In genomic region chr4:111941957-111942356, GRCh38 we compare ENCODE assay signal across 23 cellular contexts.
DNase-seq lines count a peak whose midpoint lies in the region; ATAC-seq, FAIRE-seq and TF ChIP-seq lines count a peak whose summit lies in the region.
"Had no signal": no experiment of that assay in that cellular context is flagged by ENCODE, and none has a peak within 500 bp of the region (broad histone marks: within the 10 kb centered on the region; RNA-seq: fewer than 3 reads in every experiment).

No MANE protein-coding gene starts in this region.

- no peak overlapping the region for H2AK5ac ChIP-seq in mesendoderm (ENCODE audit: low read length)

- H3K4me1 Mint-ChIP-seq in stimulated activated effector memory CD8-positive, alpha-beta T cell treated with anti-CD3 and anti-CD28 coated beads, Interleukin-12 subunit alpha, Interleukin-12 subunit beta, amount 100 ng/mL, for 72 hours: no peaks in the 10 kb centered on the region
- H3K4me1 Mint-ChIP-seq: B cell had no signal

- no peaks in the 10 kb centered on the region for H3K4me1 ChIP-seq in mesendoderm (ENCODE audit: control insufficient read depth, low read depth, low read length)
- H3K4me1 ChIP-seq: A549, Caco-2 had no signal

- no peak overlapping the region for H4K8ac ChIP-seq in mesendoderm (ENCODE audit: low read depth, low read length)

- H3K4me2 ChIP-seq in mesendoderm (ENCODE audit: low read length): no peak overlapping the region
- H3K4me2 ChIP-seq: A549; BLaER1 treated with 17β-estradiol and CSF1 and Interleukin-3, amounts not matched to agents 10 nM and 100 nM had no signal

- H3K36me3 ChIP-seq in mesendoderm (ENCODE audit: control insufficient read depth, insufficient read depth, low read length): no peaks in the 10 kb centered on the region
- H3K36me3 ChIP-seq: BLaER1 treated with 17β-estradiol and CSF1 and Interleukin-3, amounts not matched to agents 10 nM and 100 nM had no signal

- DNase-seq in DMS53 (lab: John Stamatoyannopoulos, UW) (peak; percentile 2), DMS53 treated with DMSO at 0.1 percent for 48 hours (lab: John Stamatoyannopoulos, UW; ENCODE audit: unreplicated experiment) (no peak), NCI-H82 (lab: John Stamatoyannopoulos, UW) (peak; percentile 60), NCI-H82 treated with DMSO at 0.1 percent for 48 hours (lab: John Stamatoyannopoulos, UW; ENCODE audit: unreplicated experiment) (no peak), mesendoderm (peak; percentile 79), GM12891 (ENCODE audit: insufficient read length, low spot score) (no peak)
- DNase-seq in stimulated activated effector memory CD8-positive, alpha-beta T cell treated with anti-CD3 and anti-CD28 coated beads, Interleukin-12 subunit alpha, Interleukin-12 subunit beta, amount 100 ng/mL, for 72 hours (ENCODE audit: low spot score in 2 of 2): no peak
- DNase-seq: AML-193; Caco-2; Calu3; CD4-positive, alpha-beta T cell; CD8-positive, alpha-beta T cell; DMS79 treated with DMSO at 0.1 percent for 48 hours; GF-D8 had no signal

- H3K9ac ChIP-seq in mesendoderm (ENCODE audit: low read length): no peak overlapping the region
- H3K9ac ChIP-seq: BLaER1 treated with 17β-estradiol and CSF1 and Interleukin-3, amounts not matched to agents 10 nM and 100 nM had no signal

- H3K36me3 Mint-ChIP-seq in stimulated activated effector memory CD8-positive, alpha-beta T cell treated with anti-CD3 and anti-CD28 coated beads, Interleukin-12 subunit alpha, Interleukin-12 subunit beta, amount 100 ng/mL, for 72 hours: no peaks in the 10 kb centered on the region
- H3K36me3 Mint-ChIP-seq: CD8-positive, alpha-beta T cell had no signal

- no peak for FAIRE-seq in GM12891 (lab: Jason Lieb, UNC)
- FAIRE-seq: A549, D721Med, GM12892, GM18507, GM19239 had no signal

- H3K27ac ChIP-seq in mesendoderm (ENCODE audit: low read depth, low read length): no peak overlapping the region
- H3K27ac ChIP-seq: 22Rv1; A549; BLaER1 treated with 17β-estradiol and CSF1 and Interleukin-3, amounts not matched to agents 10 nM and 100 nM; C4-2B had no signal

- no peak overlapping the region for H2BK5ac ChIP-seq in mesendoderm (ENCODE audit: low read length)

- no CpG with 5 or more reads among the region's 1 CpG for WGBS in mesendoderm (ENCODE audit: extremely low coverage, insufficient coverage, low lambda C conversion rate)

- H4K5ac ChIP-seq in mesendoderm (ENCODE audit: low read length): no peak overlapping the region

- no peak overlapping the region for H3K18ac ChIP-seq in mesendoderm (ENCODE audit: low read length)

- no peaks in the 10 kb centered on the region for H3K9me3 Mint-ChIP-seq in stimulated activated effector memory CD8-positive, alpha-beta T cell treated with anti-CD3 and anti-CD28 coated beads, Interleukin-12 subunit alpha, Interleukin-12 subunit beta, amount 100 ng/mL, for 72 hours
- H3K9me3 Mint-ChIP-seq: CD4-positive, alpha-beta T cell; CD8-positive, alpha-beta T cell had no signal

- no peak overlapping the region for H3K4me3 ChIP-seq in mesendoderm (ENCODE audit: low read length)
- H3K4me3 ChIP-seq: A549; BLaER1 treated with 17β-estradiol and CSF1 and Interleukin-3, amounts not matched to agents 10 nM and 100 nM had no signal

- no peak overlapping the region for H2BK15ac ChIP-seq in mesendoderm (replicated peaks; ENCODE audit: low read depth)

- TF ChIP-seq POLR2A in GM12891 (IDR thresholded peaks at IDR 0.05; ENCODE audit: low read depth, low read length): no peak

- H3K27me3 ChIP-seq in mesendoderm (ENCODE audit: insufficient read depth, low read length, poor library complexity): no peaks in the 10 kb centered on the region
- H3K27me3 ChIP-seq: BLaER1 treated with 17β-estradiol and CSF1 and Interleukin-3, amounts not matched to agents 10 nM and 100 nM had no signal

- no peaks in the 10 kb centered on the region for H3K79me1 ChIP-seq in mesendoderm (ENCODE audit: low read length)

- H2BK120ac ChIP-seq in mesendoderm (ENCODE audit: low read depth, low read length): no peak overlapping the region

- H3K23ac ChIP-seq in mesendoderm (ENCODE audit: low read length): no peak overlapping the region

- H3K4me3 Mint-ChIP-seq in stimulated activated effector memory CD8-positive, alpha-beta T cell treated with anti-CD3 and anti-CD28 coated beads, Interleukin-12 subunit alpha, Interleukin-12 subunit beta, amount 100 ng/mL, for 72 hours: no peak overlapping the region
- H3K4me3 Mint-ChIP-seq: B cell; CD4-positive, alpha-beta T cell; CD8-positive, alpha-beta T cell had no signal

- H3K56ac ChIP-seq in mesendoderm (ENCODE audit: low read length): no peak overlapping the region

- ATAC-seq in stimulated activated effector memory CD8-positive, alpha-beta T cell treated with anti-CD3 and anti-CD28 coated beads, Interleukin-12 subunit alpha, Interleukin-12 subunit beta, amount 100 ng/mL, for 72 hours: no peak
- ATAC-seq: A549; CD8-positive, alpha-beta T cell had no signal

- no peaks in the 10 kb centered on the region for H3K79me2 ChIP-seq in mesendoderm (ENCODE audit: control insufficient read depth, insufficient read depth, low read length)

- no peak overlapping the region for H3K4ac ChIP-seq in mesendoderm (ENCODE audit: low read depth, low read length)

- H3K27ac Mint-ChIP-seq in stimulated activated effector memory CD8-positive, alpha-beta T cell treated with anti-CD3 and anti-CD28 coated beads, Interleukin-12 subunit alpha, Interleukin-12 subunit beta, amount 100 ng/mL, for 72 hours: no peak overlapping the region
- H3K27ac Mint-ChIP-seq: B cell; CD4-positive, alpha-beta T cell; CD8-positive, alpha-beta T cell had no signal

TF ChIP-seq in GM12891, 5 proteins besides CTCF, POLR2A, EP300 and RAD21:
- TF ChIP-seq POLR2AphosphoS5 (IDR thresholded peaks at IDR 0.05; ENCODE audit: low read depth, low read length): no peak
- TF ChIP-seq TAF1 (IDR thresholded peaks at IDR 0.05; ENCODE audit: low read depth, low read length): no peak
- no peak for TF ChIP-seq PAX5 (IDR thresholded peaks at IDR 0.05; ENCODE audit: insufficient read depth, low read length, severe bottlenecking)
- no peak for TF ChIP-seq POU2F2 (IDR thresholded peaks at IDR 0.05; ENCODE audit: low read depth, low read length)
- TF ChIP-seq SPI1 (IDR thresholded peaks at IDR 0.05; ENCODE audit: low read depth, low read length): no peak

Comparison
In these comparisons a context has a peak if more than half of its experiments do, and no peak if none do; other contexts are left out.
1. DNase-seq: peak in DMS53 (single experiment), NCI-H82 (single experiment) and mesendoderm (single experiment); none in DMS53 treated with DMSO at 0.1 percent for 48 hours (single experiment), NCI-H82 treated with DMSO at 0.1 percent for 48 hours (single experiment), GM12891 (single experiment) and stimulated activated effector memory CD8-positive, alpha-beta T cell treated with anti-CD3 and anti-CD28 coated beads, Interleukin-12 subunit alpha, Interleukin-12 subunit beta, amount 100 ng/mL, for 72 hours (0 of 2).